19 cellular contexts compared by ENCODE assay signal in the genomic region with DNA sequence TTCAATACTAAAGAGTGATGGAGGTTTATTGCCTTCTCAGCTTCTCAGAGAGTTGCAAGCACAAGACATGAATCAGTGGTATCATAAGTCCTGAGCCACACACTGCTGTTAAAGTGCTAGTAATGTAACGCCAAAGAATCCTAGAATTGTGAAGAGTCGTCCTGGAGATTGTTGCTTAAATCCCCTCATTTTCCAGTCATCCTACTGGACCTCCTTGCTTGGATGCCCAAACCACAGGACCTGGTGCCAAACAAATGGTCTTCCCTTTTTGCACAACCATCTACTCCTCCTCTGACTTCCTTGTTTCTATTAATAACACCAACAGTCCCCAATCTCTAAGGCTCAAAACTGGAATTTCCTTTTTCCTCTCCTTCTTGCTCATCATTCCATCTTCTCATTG.
DNase-seq lines count a peak whose midpoint lies in the region; ATAC-seq and TF ChIP-seq lines count a peak whose summit lies in the region.
"Had no signal": no experiment of that assay in that cellular context is flagged by ENCODE, and none has a peak within 500 bp of the region (broad histone marks: within the 10 kb centered on the region; RNA-seq: fewer than 3 reads in every experiment).

No MANE protein-coding gene starts in this region.

- no peaks in the 10 kb centered on the region for H4K20me1 ChIP-seq in BLaER1 treated with 17β-estradiol and CSF1 and Interleukin-3, amounts not matched to agents 10 nM and 100 nM

- no peaks in the 10 kb centered on the region for H3K27me3 ChIP-seq in BLaER1 treated with 17β-estradiol and CSF1 and Interleukin-3, amounts not matched to agents 10 nM and 100 nM
- H3K27me3 ChIP-seq: MG63, testis had no signal

- ATAC-seq in HG03521 (IDR thresholded peaks at IDR 0.05; ENCODE audit: unreplicated experiment) (no peak), GM18870 (IDR thresholded peaks at IDR 0.05; ENCODE audit: unreplicated experiment) (no peak)
- ATAC-seq in activated naive CD8-positive, alpha-beta T cell treated with anti-CD3 and anti-CD28 coated beads, Interleukin-2, amount 50 U/mL, for 24 hours: no peak
- ATAC-seq: activated T-cell treated with anti-CD3 and anti-CD28 coated beads, Interleukin-2, amount 50 U/mL, for 72 hours; T-cell had no signal

- H3K9me3 Mint-ChIP-seq in activated naive CD8-positive, alpha-beta T cell treated with anti-CD3 and anti-CD28 coated beads, Interleukin-2, amount 50 U/mL, for 24 hours: no peaks in the 10 kb centered on the region
- H3K9me3 Mint-ChIP-seq: activated CD4-positive, alpha-beta memory T cell treated with anti-CD3 and anti-CD28 coated beads for 36 hours; T-cell had no signal

- H3K27ac Mint-ChIP-seq in activated naive CD8-positive, alpha-beta T cell treated with anti-CD3 and anti-CD28 coated beads, Interleukin-2, amount 50 U/mL, for 24 hours: no peak overlapping the region
- H3K27ac Mint-ChIP-seq: activated CD4-positive, alpha-beta memory T cell treated with anti-CD3 and anti-CD28 coated beads for 36 hours; activated T-cell treated with anti-CD3 and anti-CD28 coated beads, Interleukin-2, amount 50 U/mL, for 72 hours; T-cell had no signal

- H3K9me3 ChIP-seq in BLaER1 treated with 17β-estradiol and CSF1 and Interleukin-3, amounts not matched to agents 10 nM and 100 nM (replicated peaks in 1 of 11): no peaks in the 10 kb centered on the region; a peak in 1 of 22 replicates
- H3K9me3 ChIP-seq: MG63, testis had no signal

- no peak overlapping the region for H3K4me3 Mint-ChIP-seq in activated naive CD8-positive, alpha-beta T cell treated with anti-CD3 and anti-CD28 coated beads, Interleukin-2, amount 50 U/mL, for 24 hours
- H3K4me3 Mint-ChIP-seq: activated CD4-positive, alpha-beta memory T cell treated with anti-CD3 and anti-CD28 coated beads for 36 hours; activated T-cell treated with anti-CD3 and anti-CD28 coated beads, Interleukin-2, amount 50 U/mL, for 72 hours; T-cell had no signal

- peaks cover 8% of the 10 kb centered on the region for H3K27me3 Mint-ChIP-seq in activated naive CD8-positive, alpha-beta T cell treated with anti-CD3 and anti-CD28 coated beads, Interleukin-2, amount 50 U/mL, for 24 hours

- H3K4me2 ChIP-seq in BLaER1 treated with 17β-estradiol and CSF1 and Interleukin-3, amounts not matched to agents 10 nM and 100 nM: peak overlapping the region in 8 of 11 experiments; percentile 16 to 66 (median 50); a peak in 15 of 22 replicates

- H3K36me3 ChIP-seq in BLaER1 treated with 17β-estradiol and CSF1 and Interleukin-3, amounts not matched to agents 10 nM and 100 nM: no peaks in the 10 kb centered on the region
- H3K36me3 ChIP-seq: MG63 had no signal

- no peak overlapping the region for H3K27ac ChIP-seq in BLaER1 treated with 17β-estradiol and CSF1 and Interleukin-3, amounts not matched to agents 10 nM and 100 nM
- H3K27ac ChIP-seq: testis had no signal

- H3K4me3 ChIP-seq in BLaER1 treated with 17β-estradiol and CSF1 and Interleukin-3, amounts not matched to agents 10 nM and 100 nM: no peak overlapping the region
- H3K4me3 ChIP-seq in fibroblast of the aortic adventitia (ENCODE audit: low read depth, low read length): no peak overlapping the region
- no peak overlapping the region for H3K4me3 ChIP-seq in skeletal muscle cell (ENCODE audit: low read depth, low read length)
- H3K4me3 ChIP-seq: MG63, testis had no signal

- H3K4me1 Mint-ChIP-seq in activated naive CD8-positive, alpha-beta T cell treated with anti-CD3 and anti-CD28 coated beads, Interleukin-2, amount 50 U/mL, for 24 hours: no peaks in the 10 kb centered on the region
- H3K4me1 Mint-ChIP-seq: T-cell had no signal

- H3K4me1 ChIP-seq in BLaER1 treated with 17β-estradiol and CSF1 and Interleukin-3, amounts not matched to agents 10 nM and 100 nM: peaks cover 0 to 14% (median 10%) of the 10 kb centered on the region in 10 experiments; a peak in 14 of 20 replicates

- H3K9ac ChIP-seq in BLaER1 treated with 17β-estradiol and CSF1 and Interleukin-3, amounts not matched to agents 10 nM and 100 nM: no peak overlapping the region

- no peak for TF ChIP-seq CTCF in fibroblast of the aortic adventitia (IDR thresholded peaks at IDR 0.05; ENCODE audit: insufficient read depth, low read length)

- no peaks in the 10 kb centered on the region for H3K36me3 Mint-ChIP-seq in activated naive CD8-positive, alpha-beta T cell treated with anti-CD3 and anti-CD28 coated beads, Interleukin-2, amount 50 U/mL, for 24 hours (ENCODE audit: low read depth)
- H3K36me3 Mint-ChIP-seq: activated CD4-positive, alpha-beta memory T cell treated with anti-CD3 and anti-CD28 coated beads for 36 hours; T-cell had no signal

- DNase-seq in LHCN-M2 (ENCODE audit: low read depth) (peak; percentile 79), fibroblast of the aortic adventitia (ENCODE audit: low read depth) (peak; percentile 51), skeletal muscle cell (ENCODE audit: low read depth) (peak; percentile 54), HK-2 (ENCODE audit: unreplicated experiment) (no peak)
- DNase-seq in activated naive CD8-positive, alpha-beta T cell treated with anti-CD3 and anti-CD28 coated beads, Interleukin-2, amount 50 U/mL, for 24 hours: no peak
- DNase-seq: activated CD4-positive, alpha-beta memory T cell treated with anti-CD3 and anti-CD28 coated beads for 36 hours; activated naive CD4-positive, alpha-beta T cell treated with anti-CD3 and anti-CD28 coated beads, Interleukin-2, amount 50 U/mL, for 16 hours; activated T-cell treated with anti-CD3 and anti-CD28 coated beads, Interleukin-2, amount 50 U/mL, for 72 hours; Calu3; H7; kidney; MG63; NCI-H146; Right ventricle myocardium superior; T-cell; testis had no signal

Comparison
In these comparisons a context has a peak if more than half of its experiments do, and no peak if none do; other contexts are left out.
1. DNase-seq: peak in LHCN-M2 (single experiment), fibroblast of the aortic adventitia (single experiment) and skeletal muscle cell (single experiment); none in activated naive CD8-positive, alpha-beta T cell treated with anti-CD3 and anti-CD28 coated beads, Interleukin-2, amount 50 U/mL, for 24 hours (single experiment) and HK-2 (single experiment).